In genomic region chr4:153467897-153468262, GRCh38 we compare ENCODE assay signal across 8 cellular contexts. TPM values are rescaled to one million over a fixed set of nuclear protein-coding genes. Genes with fewer than 3 reads are reported as not detected.
DNase-seq lines count a peak whose midpoint lies in the region; ATAC-seq and TF ChIP-seq lines count a peak whose summit lies in the region.

No MANE protein-coding gene starts in this region.

- H3K4me1 Mint-ChIP-seq in activated T-cell treated with anti-CD3 and anti-CD28 coated beads, Interleukin-2, amount 50 U/mL, for 24 hours (ENCODE audit: low read depth): peaks cover 66% of the 10 kb centered on the region
- peaks cover 55% of the 10 kb centered on the region for H3K4me1 Mint-ChIP-seq in activated CD8-positive, alpha-beta T cell treated with anti-CD3 and anti-CD28 coated beads, Interleukin-2, amount 10 ng/mL, durations not matched to agents 7 days and 5 days (ENCODE audit: low read depth)
- H3K4me1 Mint-ChIP-seq in immature natural killer cell: peaks cover 67 to 75% of the 10 kb centered on the region in 2 donors

- H3K27ac Mint-ChIP-seq in activated T-cell treated with anti-CD3 and anti-CD28 coated beads, Interleukin-2, amount 50 U/mL, for 24 hours: peak overlapping the region; percentile 95
- H3K27ac Mint-ChIP-seq in activated CD8-positive, alpha-beta T cell treated with anti-CD3 and anti-CD28 coated beads, Interleukin-2, amount 10 ng/mL, durations not matched to agents 7 days and 5 days: peak overlapping the region; percentile 89
- peak overlapping the region; percentile 87 to 99 (median 96) for H3K27ac Mint-ChIP-seq in immature natural killer cell

- H3K4me1 ChIP-seq in thyroid gland: peaks cover 7 to 25% of the 10 kb centered on the region in 2 donors

- H3K27me3 Mint-ChIP-seq in activated T-cell treated with anti-CD3 and anti-CD28 coated beads, Interleukin-2, amount 50 U/mL, for 24 hours: no peaks in the 10 kb centered on the region
- H3K27me3 Mint-ChIP-seq in activated CD8-positive, alpha-beta T cell treated with anti-CD3 and anti-CD28 coated beads, Interleukin-2, amount 10 ng/mL, durations not matched to agents 7 days and 5 days (ENCODE audit: low read depth): no peaks in the 10 kb centered on the region
- H3K27me3 Mint-ChIP-seq in immature natural killer cell (ENCODE audit: low read depth in 3 of 3): peaks cover 2 to 8% (median 5%) of the 10 kb centered on the region in 3 donors

- WGBS in thyroid gland, 2 donors: 35 to 43% methylated on average over 4 of the region's 4 CpGs

- no peak for DNase-seq in activated T-cell treated with anti-CD3 and anti-CD28 coated beads, Interleukin-2, amount 50 U/mL, for 24 hours
- DNase-seq in activated T-cell treated with anti-CD3 and anti-CD28 coated beads, Interleukin-2, amount 50 U/mL, for 1 hour: no peak
- DNase-seq in activated CD8-positive, alpha-beta T cell treated with anti-CD3 and anti-CD28 coated beads, Interleukin-2, amount 10 ng/mL, durations not matched to agents 7 days and 5 days: peak; percentile 58
- DNase-seq in immature natural killer cell (peak; percentile 27 to 39 (median 38)), thyroid gland (no peak), NCI-H748 treated with DMSO at 0.1 percent for 48 hours (lab: John Stamatoyannopoulos, UW) (no peak), NCI-H2227 (lab: John Stamatoyannopoulos, UW; ENCODE audit: unreplicated experiment) (no peak)

- no peaks in the 10 kb centered on the region for H3K27me3 ChIP-seq in thyroid gland

- H3K9me3 Mint-ChIP-seq in activated T-cell treated with anti-CD3 and anti-CD28 coated beads, Interleukin-2, amount 50 U/mL, for 24 hours: no peaks in the 10 kb centered on the region
- H3K9me3 Mint-ChIP-seq in activated CD8-positive, alpha-beta T cell treated with anti-CD3 and anti-CD28 coated beads, Interleukin-2, amount 10 ng/mL, durations not matched to agents 7 days and 5 days (ENCODE audit: insufficient read depth): no peaks in the 10 kb centered on the region
- no peaks in the 10 kb centered on the region for H3K9me3 Mint-ChIP-seq in immature natural killer cell

- peak overlapping the region; percentile 94 for H3K4me3 Mint-ChIP-seq in activated T-cell treated with anti-CD3 and anti-CD28 coated beads, Interleukin-2, amount 50 U/mL, for 24 hours
- H3K4me3 Mint-ChIP-seq in activated CD8-positive, alpha-beta T cell treated with anti-CD3 and anti-CD28 coated beads, Interleukin-2, amount 10 ng/mL, durations not matched to agents 7 days and 5 days: peak overlapping the region; percentile 96
- H3K4me3 Mint-ChIP-seq in immature natural killer cell: peak overlapping the region; percentile 92 to 98 (median 94)

- no peaks in the 10 kb centered on the region for H3K36me3 ChIP-seq in thyroid gland

- intact Hi-C loops in thyroid gland (cut with DNase I): loop anchor here (10.0 kb wide), 1 partner anchor 123 kb away; the partner anchor contains the start of gene MND1

- no peak overlapping the region for H3K4me3 ChIP-seq in thyroid gland (replicated peaks in 1 of 3)

- H3K36me3 Mint-ChIP-seq in activated T-cell treated with anti-CD3 and anti-CD28 coated beads, Interleukin-2, amount 50 U/mL, for 24 hours (ENCODE audit: low read depth): peaks cover 60% of the 10 kb centered on the region
- H3K36me3 Mint-ChIP-seq in activated CD8-positive, alpha-beta T cell treated with anti-CD3 and anti-CD28 coated beads, Interleukin-2, amount 10 ng/mL, durations not matched to agents 7 days and 5 days (ENCODE audit: low read depth): peaks cover 54% of the 10 kb centered on the region
- peaks cover 0 to 4% (median 2%) of the 10 kb centered on the region in 3 donors for H3K36me3 Mint-ChIP-seq in immature natural killer cell

- no peak for TF ChIP-seq POLR2A in thyroid gland (IDR thresholded peaks at IDR 0.05)

- CTCF ChIA-PET in activated CD8-positive, alpha-beta T cell treated with anti-CD3 and anti-CD28 coated beads, Interleukin-2, amount 10 ng/mL, durations not matched to agents 7 days and 5 days (lab: Charles Lee): interaction anchor here (0.7 to 6.4 kb wide), 24 partner anchors 10 to 1053 kb away, joined by 3 to 83 read pairs (median 14); partner anchors contain the start of gene MND1

- POLR2A ChIA-PET in activated CD8-positive, alpha-beta T cell treated with anti-CD3 and anti-CD28 coated beads, Interleukin-2, amount 10 ng/mL, durations not matched to agents 7 days and 5 days (lab: Charles Lee): interaction anchor here (0.8 to 3.3 kb wide), 10 partner anchors 10 to 122 kb away, joined by 3 to 46 read pairs (median 5); no protein-coding TSS in a partner anchor

- H3K27ac ChIP-seq in thyroid gland: peak overlapping the region in 2 of 3 donors; percentile 75 to 76

- TF ChIP-seq CTCF in thyroid gland (IDR thresholded peaks at IDR 0.05): no peak

- ATAC-seq in activated CD8-positive, alpha-beta T cell treated with anti-CD3 and anti-CD28 coated beads, Interleukin-2, amount 10 ng/mL, durations not matched to agents 7 days and 5 days: no peak
- no peak for ATAC-seq in HG02870 (IDR thresholded peaks at IDR 0.05; ENCODE audit: unreplicated experiment)

- no peaks in the 10 kb centered on the region for H3K9me3 ChIP-seq in thyroid gland

RNA-seq across cellular contexts. Expression of gene TMEM131L, which starts 1.7 kb away (rescaled TPM):
- 10 to 100 TPM; 54.9 to 58.4 TPM for total RNA-seq in activated CD8-positive, alpha-beta T cell treated with anti-CD3 and anti-CD28 coated beads, Interleukin-2, amount 10 ng/mL, durations not matched to agents 7 days and 5 days
- 10 to 100 TPM in 2 of 3 donors, 1 to 10 TPM in 1; 9.3 to 32.4 (median 20.6) TPM for polyA plus RNA-seq in immature natural killer cell
- total RNA-seq in thyroid gland: 10 to 100 TPM; 11.1 to 17.9 (median 16.4) TPM

Comparison
In these comparisons a context has a peak if more than half of its experiments do, and no peak if none do; other contexts are left out.
1. DNase-seq: peak in activated CD8-positive, alpha-beta T cell treated with anti-CD3 and anti-CD28 coated beads, Interleukin-2, amount 10 ng/mL, durations not matched to agents 7 days and 5 days (single experiment) and immature natural killer cell (3 of 3); none in activated T-cell treated with anti-CD3 and anti-CD28 coated beads, Interleukin-2, amount 50 U/mL, for 24 hours (single experiment), activated T-cell treated with anti-CD3 and anti-CD28 coated beads, Interleukin-2, amount 50 U/mL, for 1 hour (single experiment), thyroid gland (0 of 2), NCI-H748 treated with DMSO at 0.1 percent for 48 hours (single experiment) and NCI-H2227 (single experiment).
2. Peak in every context shown above with its lines, with median percentiles within 50 percentile points of each other: H3K27ac Mint-ChIP-seq and H3K4me3 Mint-ChIP-seq.